In genomic region chr6:166707045-166707444, GRCh38 we compare ENCODE assay signal across 8 cellular contexts.
DNase-seq lines count a peak whose midpoint lies in the region; ATAC-seq, FAIRE-seq and TF ChIP-seq lines count a peak whose summit lies in the region.

No MANE protein-coding gene starts in this region.

- H3K4me3 ChIP-seq in A549 (no peak overlapping the region), GM12878 (no peak overlapping the region)

- in situ Hi-C loops in GM12878 (cut with MboI), result no loop called here

- RAD21 ChIA-PET in GM12878 (lab: Charles Lee; ENCODE audit: unreplicated experiment), result no interaction called here

- SMC1A ChIA-PET in GM12878 (lab: Charles Lee; ENCODE audit: uncharacterized antibody, unreplicated experiment), result no interaction called here

- H3K27me3 ChIP-seq in GM12878 (replicated peaks in 1 of 2; ENCODE audit: control insufficient read depth in 2 of 2, insufficient read depth in 2 of 2, low read length in 1 of 2), result no peaks in the 10 kb centered on the region

- H3K27ac ChIP-seq in A549 (no peak overlapping the region), GM12878 (ENCODE audit: control insufficient read depth, insufficient read depth) (no peak overlapping the region)

- H2AFZ ChIP-seq in GM12878 (ENCODE audit: control insufficient read depth, low read depth, low read length), result peak overlapping the region; percentile 22; the same call in 1 of the 2 replicates

- H3K4me2 ChIP-seq in A549, result peak overlapping the region; percentile 41
- no peak overlapping the region for H3K4me2 ChIP-seq in GM12878 (ENCODE audit: control insufficient read depth, insufficient read depth)

- BruUV-seq in GM12878 (replicated peaks; lab: Mats Ljungman, UMichigan), result no TSS peak

- TF ChIP-seq CTCF in A549 (IDR thresholded peaks at IDR 0.05), result no peak; the same call in 2 of the 3 replicates
- peak; percentile 59 for TF ChIP-seq CTCF in GM12873 (IDR thresholded peaks at IDR 0.05; ENCODE audit: insufficient read depth, low read depth, low read length, missing control alignments)
- peak; percentile 26 to 44 (median 43); a peak in 4 of 6 replicates for TF ChIP-seq CTCF in GM12878 (IDR thresholded peaks at IDR 0.05 in 2 of 3, conservative IDR thresholded peaks at IDR 0.05 in 1 of 3; ENCODE audit: control insufficient read depth in 2 of 3, extremely low read depth in 1 of 3, insufficient read depth in 1 of 3, low read depth in 3 of 3, low read length in 3 of 3)

- ATAC-seq in A549 (peak; percentile 90 to 94), GM12878 (peak; percentile 83), left lobe of liver (peak; percentile 94), HG02973 (IDR thresholded peaks at IDR 0.05; ENCODE audit: unreplicated experiment) (no peak)

- H3K9ac ChIP-seq in GM12878 (ENCODE audit: control insufficient read depth, insufficient read depth, low read length), result no peak overlapping the region

- TF ChIP-seq POLR2A in A549 (IDR thresholded peaks at IDR 0.05; ENCODE audit: low read length) (no peak), GM12878 (IDR thresholded peaks at IDR 0.05; ENCODE audit: low read depth, low read length) (no peak)

- TF ChIP-seq EP300 in A549 (IDR thresholded peaks at IDR 0.05) (no peak), GM12878 (IDR thresholded peaks at IDR 0.05; ENCODE audit: borderline replicate concordance in 1 of 2, control insufficient read depth in 1 of 2, low read depth in 2 of 2, low read length in 2 of 2) (no peak)

- WGBS in A549 (ENCODE audit: missing lambda C conversion rate), result 5% methylated on average over 10 of the region's 10 CpGs
- 17% methylated on average over 10 of the region's 10 CpGs for WGBS in GM12878 (ENCODE audit: insufficient coverage, insufficient replicate concordance, low lambda C conversion rate, missing lambda C conversion rate)

- no peaks in the 10 kb centered on the region for H3K36me3 ChIP-seq in GM12878 (ENCODE audit: control insufficient read depth in 2 of 2, insufficient read depth in 2 of 2, low read length in 1 of 2)

- intact Hi-C loops in GM12878 (cut with micrococcal nuclease; ENCODE audit: unreplicated experiment), result no loop called here

- H3K9me3 ChIP-seq in A549 (no peaks in the 10 kb centered on the region), GM12878 (replicated peaks; ENCODE audit: control insufficient read depth, insufficient read depth, low read length) (no peaks in the 10 kb centered on the region; the same call in 2 of the 3 replicates)

- peak; percentile 17 to 24; a peak in 2 of 5 replicates for TF ChIP-seq RAD21 in A549 (conservative IDR thresholded peaks at IDR 0.05 in 1 of 2, IDR thresholded peaks at IDR 0.05 in 1 of 2)
- no peak for TF ChIP-seq RAD21 in GM12878 (IDR thresholded peaks at IDR 0.05; ENCODE audit: insufficient read depth, low read depth, low read length)

- FAIRE-seq in A549 (lab: Jason Lieb, UNC) (no peak), GM12878 (lab: Jason Lieb, UNC) (no peak)

- no peaks in the 10 kb centered on the region for H3K79me2 ChIP-seq in GM12878 (ENCODE audit: control insufficient read depth, insufficient read depth, low read length)

- H4K20me1 ChIP-seq in GM12878 (ENCODE audit: control insufficient read depth, insufficient read depth), result no peaks in the 10 kb centered on the region

- H3K4me1 ChIP-seq in A549, result no peaks in the 10 kb centered on the region
- no peaks in the 10 kb centered on the region; the same call in 1 of the 2 replicates for H3K4me1 ChIP-seq in GM12878 (ENCODE audit: control insufficient read depth, insufficient read depth, low read length)

- CTCF ChIA-PET in A549 (lab: Yijun Ruan, JAX), result interaction anchor here (0.7 kb wide), 1 partner anchor 68 kb away, joined by 3 read pairs; no protein-coding TSS in a partner anchor
- CTCF ChIA-PET in GM12878 (lab: Yijun Ruan, JAX), result no interaction called here

- POLR2A ChIA-PET in A549 (lab: Yijun Ruan, JAX), result no interaction called here
- POLR2A ChIA-PET in GM12878 (lab: Charles Lee), result no interaction called here

- peak; percentile 29 to 35 for DNase-seq in A549 (ENCODE audit: low read depth in 1 of 2, low spot score in 1 of 2)
- DNase-seq in NCI-H1092 treated with DMSO at 0.1 percent for 48 hours (lab: John Stamatoyannopoulos, UW), result peak; percentile 78
- DNase-seq in GM12878 (ENCODE audit: low read depth, low spot score), result no peak
- DNase-seq in left lobe of liver (ENCODE audit: low spot score), result peak; percentile 63
- no peak for DNase-seq in NCI-H187 treated with DMSO at 0.1 percent for 48 hours (lab: John Stamatoyannopoulos, UW)
- DNase-seq in SIG-M5 (lab: John Stamatoyannopoulos, UW), result no peak

TF ChIP-seq in A549, 52 proteins besides CTCF, POLR2A, EP300 and RAD21 (continues in another document):
- TF ChIP-seq SREBF2 (IDR thresholded peaks at IDR 0.05) (no peak), HES2 (IDR thresholded peaks at IDR 0.05) (no peak), CHD2 (IDR thresholded peaks at IDR 0.05; ENCODE audit: low read length, partially characterized antibody) (no peak), GATA3 (IDR thresholded peaks at IDR 0.05; ENCODE audit: borderline replicate concordance) (no peak), KDM1A (IDR thresholded peaks at IDR 0.05; ENCODE audit: low read depth) (no peak), ESRRA (IDR thresholded peaks at IDR 0.05; ENCODE audit: borderline replicate concordance, low read length) (no peak), ZFP36 (IDR thresholded peaks at IDR 0.05; ENCODE audit: borderline replicate concordance, partially characterized antibody) (no peak), ZSCAN20 (CRISPR knock-in tag; IDR thresholded peaks at IDR 0.05) (no peak), BCL3 (IDR thresholded peaks at IDR 0.05) (no peak)
- TF ChIP-seq, protein P1, sequence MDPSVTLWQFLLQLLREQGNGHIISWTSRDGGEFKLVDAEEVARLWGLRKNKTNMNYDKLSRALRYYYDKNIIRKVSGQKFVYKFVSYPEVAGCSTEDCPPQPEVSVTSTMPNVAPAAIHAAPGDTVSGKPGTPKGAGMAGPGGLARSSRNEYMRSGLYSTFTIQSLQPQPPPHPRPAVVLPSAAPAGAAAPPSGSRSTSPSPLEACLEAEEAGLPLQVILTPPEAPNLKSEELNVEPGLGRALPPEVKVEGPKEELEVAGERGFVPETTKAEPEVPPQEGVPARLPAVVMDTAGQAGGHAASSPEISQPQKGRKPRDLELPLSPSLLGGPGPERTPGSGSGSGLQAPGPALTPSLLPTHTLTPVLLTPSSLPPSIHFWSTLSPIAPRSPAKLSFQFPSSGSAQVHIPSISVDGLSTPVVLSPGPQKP (IDR thresholded peaks at IDR 0.05; ENCODE audit: low read depth, low read length), result no peak

TF ChIP-seq in GM12878, 131 proteins besides CTCF, POLR2A, EP300 and RAD21 (continues in another document):
- no peak for TF ChIP-seq SREBF1 (IDR thresholded peaks at IDR 0.05; ENCODE audit: low read length)
- TF ChIP-seq RUNX3 (IDR thresholded peaks at IDR 0.05; ENCODE audit: low read length), result no peak
- no peak for TF ChIP-seq CEBPB (IDR thresholded peaks at IDR 0.05; ENCODE audit: borderline replicate concordance in 1 of 2, low read depth in 2 of 2, low read length in 2 of 2)
- TF ChIP-seq SIX5 (IDR thresholded peaks at IDR 0.05; ENCODE audit: low read depth, low read length, severe bottlenecking), result no peak
- TF ChIP-seq IKZF2 (IDR thresholded peaks at IDR 0.05), result no peak
- no peak for TF ChIP-seq ZBTB11 (CRISPR knock-in tag; IDR thresholded peaks at IDR 0.05)
- TF ChIP-seq REST (IDR thresholded peaks at IDR 0.05; ENCODE audit: low read depth, low read length), result no peak

Comparison
In these comparisons a context has a peak if more than half of its experiments do, and no peak if none do; other contexts are left out.
1. DNase-seq: peak in A549 (2 of 2), NCI-H1092 treated with DMSO at 0.1 percent for 48 hours (single experiment) and left lobe of liver (single experiment); none in GM12878 (single experiment), NCI-H187 treated with DMSO at 0.1 percent for 48 hours (single experiment) and SIG-M5 (single experiment).
2. Of the 24 proteins assayed by ChIP-seq in both GM12878 and A549: peak only in GM12878: CTCF; only in A549: RAD21; in both: none; in neither: 22.